Comparison of ENCODE assay signal across 14 cellular contexts in the genomic region with DNA sequence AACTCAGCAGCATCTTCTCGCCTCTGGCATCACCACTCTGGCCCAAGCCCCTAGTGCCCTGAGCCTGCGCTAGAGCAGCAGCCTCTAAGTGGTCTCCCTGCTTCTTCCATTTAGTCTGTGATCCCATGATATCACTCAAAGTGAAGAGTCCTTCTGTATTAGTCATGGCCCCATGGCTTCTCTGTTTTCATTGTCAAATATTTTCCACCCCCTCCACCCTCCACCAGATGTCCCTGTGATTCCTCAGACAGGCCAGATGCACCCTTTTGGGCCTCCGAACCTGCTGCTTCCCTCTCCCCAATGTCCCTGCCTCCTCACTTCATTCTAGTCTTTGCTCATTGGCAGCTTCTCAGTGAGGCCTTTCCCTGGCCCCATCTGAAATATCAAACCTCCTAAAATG.
DNase-seq lines count a peak whose midpoint lies in the region; ATAC-seq and TF ChIP-seq lines count a peak whose summit lies in the region.
"Had no signal": no experiment of that assay in that cellular context is flagged by ENCODE, and none has a peak within 500 bp of the region (broad histone marks: within the 10 kb centered on the region; RNA-seq: fewer than 3 reads in every experiment).

No MANE protein-coding gene starts in this region.

- H3K9me3 ChIP-seq in neural progenitor cell (ENCODE audit: low read depth): no peaks in the 10 kb centered on the region
- H3K9me3 ChIP-seq: body of pancreas, upper lobe of left lung had no signal

- ATAC-seq in HG03175 (IDR thresholded peaks at IDR 0.05; ENCODE audit: unreplicated experiment) (no peak), HG03280 (IDR thresholded peaks at IDR 0.05; ENCODE audit: unreplicated experiment) (no peak)
- ATAC-seq: body of pancreas had no signal

- H3K27ac ChIP-seq in neural progenitor cell: peak overlapping the region; percentile 68
- H3K27ac ChIP-seq: body of pancreas, upper lobe of left lung had no signal

- H3K79me2 ChIP-seq in neural progenitor cell (ENCODE audit: low read depth): no peaks in the 10 kb centered on the region

- no peaks in the 10 kb centered on the region for H3K36me3 ChIP-seq in neural progenitor cell
- H3K36me3 ChIP-seq: upper lobe of left lung had no signal

- H3K9me3 Mint-ChIP-seq in neural progenitor cell: no peaks in the 10 kb centered on the region
- peaks cover 4% of the 10 kb centered on the region for H3K9me3 Mint-ChIP-seq in activated T-helper 1 cell treated with anti-CD3 and anti-CD28 coated beads, Interleukin-12 subunit alpha, Interleukin-12 subunit beta, Interleukin-2, Interleukin-4 antibody, amounts not matched to agents 30 ng/mL and 10 ng/mL and 1 ng/mL, durations not matched to agents 14 hours and 24 hours and 36 hours
- H3K9me3 Mint-ChIP-seq: activated CD4-positive, alpha-beta T cell treated with anti-CD3 and anti-CD28 coated beads, Interleukin-2, amount 10 ng/mL, durations not matched to agents 24 days and 14 days had no signal

- intact Hi-C loops in activated T-helper 1 cell treated with anti-CD3 and anti-CD28 coated beads, Interleukin-12 subunit alpha, Interleukin-12 subunit beta, Interleukin-2, Interleukin-4 antibody, amounts not matched to agents 30 ng/mL and 10 ng/mL and 1 ng/mL, durations not matched to agents 14 hours and 24 hours and 36 hours (cut with micrococcal nuclease): no loop called here

- H3K4me3 Mint-ChIP-seq in neural progenitor cell: no peak overlapping the region
- no peak overlapping the region for H3K4me3 Mint-ChIP-seq in activated T-helper 1 cell treated with anti-CD3 and anti-CD28 coated beads, Interleukin-12 subunit alpha, Interleukin-12 subunit beta, Interleukin-2, Interleukin-4 antibody, amounts not matched to agents 30 ng/mL and 10 ng/mL and 1 ng/mL, durations not matched to agents 14 hours and 24 hours and 36 hours
- H3K4me3 Mint-ChIP-seq: activated CD4-positive, alpha-beta T cell treated with anti-CD3 and anti-CD28 coated beads, Interleukin-2, amount 10 ng/mL, durations not matched to agents 24 days and 14 days had no signal

- H4K20me1 ChIP-seq in neural progenitor cell (ENCODE audit: low read depth): no peaks in the 10 kb centered on the region

- H3K4me1 ChIP-seq in neural progenitor cell: peaks cover 27% of the 10 kb centered on the region
- H3K4me1 ChIP-seq: body of pancreas, upper lobe of left lung had no signal

- TF ChIP-seq CTCF in LNCaP clone FGC (IDR thresholded peaks at IDR 0.05; ENCODE audit: control insufficient read depth, extremely low read depth, insufficient read depth) (peak; percentile 28; the same call in 1 of the 2 replicates), neural progenitor cell (IDR thresholded peaks at IDR 0.05) (no peak)

- H3K27ac Mint-ChIP-seq in neural progenitor cell: no peak overlapping the region
- H3K27ac Mint-ChIP-seq in activated T-helper 1 cell treated with anti-CD3 and anti-CD28 coated beads, Interleukin-12 subunit alpha, Interleukin-12 subunit beta, Interleukin-2, Interleukin-4 antibody, amounts not matched to agents 30 ng/mL and 10 ng/mL and 1 ng/mL, durations not matched to agents 14 hours and 24 hours and 36 hours: no peak overlapping the region
- H3K27ac Mint-ChIP-seq: activated CD4-positive, alpha-beta T cell treated with anti-CD3 and anti-CD28 coated beads, Interleukin-2, amount 10 ng/mL, durations not matched to agents 24 days and 14 days had no signal

- H3K27me3 Mint-ChIP-seq in neural progenitor cell (ENCODE audit: insufficient read depth, low read depth): peaks cover 8% of the 10 kb centered on the region
- no peaks in the 10 kb centered on the region for H3K27me3 Mint-ChIP-seq in activated T-helper 1 cell treated with anti-CD3 and anti-CD28 coated beads, Interleukin-12 subunit alpha, Interleukin-12 subunit beta, Interleukin-2, Interleukin-4 antibody, amounts not matched to agents 30 ng/mL and 10 ng/mL and 1 ng/mL, durations not matched to agents 14 hours and 24 hours and 36 hours (ENCODE audit: insufficient read depth)
- H3K27me3 Mint-ChIP-seq: activated CD4-positive, alpha-beta T cell treated with anti-CD3 and anti-CD28 coated beads, Interleukin-2, amount 10 ng/mL, durations not matched to agents 24 days and 14 days had no signal

- no peaks in the 10 kb centered on the region for H3K36me3 Mint-ChIP-seq in neural progenitor cell
- H3K36me3 Mint-ChIP-seq in activated T-helper 1 cell treated with anti-CD3 and anti-CD28 coated beads, Interleukin-12 subunit alpha, Interleukin-12 subunit beta, Interleukin-2, Interleukin-4 antibody, amounts not matched to agents 30 ng/mL and 10 ng/mL and 1 ng/mL, durations not matched to agents 14 hours and 24 hours and 36 hours (ENCODE audit: low read depth): no peaks in the 10 kb centered on the region

- H3K9ac ChIP-seq in neural progenitor cell: no peak overlapping the region

- H3K4me1 Mint-ChIP-seq in neural progenitor cell: peaks cover 28% of the 10 kb centered on the region
- H3K4me1 Mint-ChIP-seq in activated T-helper 1 cell treated with anti-CD3 and anti-CD28 coated beads, Interleukin-12 subunit alpha, Interleukin-12 subunit beta, Interleukin-2, Interleukin-4 antibody, amounts not matched to agents 30 ng/mL and 10 ng/mL and 1 ng/mL, durations not matched to agents 14 hours and 24 hours and 36 hours (ENCODE audit: low read depth): no peaks in the 10 kb centered on the region
- H3K4me1 Mint-ChIP-seq: activated CD4-positive, alpha-beta T cell treated with anti-CD3 and anti-CD28 coated beads, Interleukin-2, amount 10 ng/mL, durations not matched to agents 24 days and 14 days had no signal

- no peak overlapping the region for H2AFZ ChIP-seq in neural progenitor cell (replicated peaks)

- DNase-seq in ELF-1 (ENCODE audit: low read depth, low spot score) (peak; percentile 26), LNCaP clone FGC (ENCODE audit: low read depth) (no peak), dedifferentiated amniotic fluid mesenchymal stem cell (ENCODE audit: extremely low spot score) (peak; percentile 50), neural progenitor cell (ENCODE audit: low spot score) (no peak)
- DNase-seq in activated CD8-positive, alpha-beta memory T cell treated with anti-CD3 and anti-CD28 coated beads, Interleukin-2, amount 50 U/mL, for 48 hours: no peak
- no peak for DNase-seq in activated T-helper 1 cell treated with anti-CD3 and anti-CD28 coated beads, Interleukin-12 subunit alpha, Interleukin-12 subunit beta, Interleukin-2, Interleukin-4 antibody, amounts not matched to agents 30 ng/mL and 10 ng/mL and 1 ng/mL, durations not matched to agents 14 hours and 24 hours and 36 hours (ENCODE audit: low spot score)
- DNase-seq: activated CD4-positive, alpha-beta T cell treated with anti-CD3 and anti-CD28 coated beads, Interleukin-2, amount 10 ng/mL, durations not matched to agents 24 days and 14 days; body of pancreas; midbrain; NCI-H1930; T-helper 1 cell; upper lobe of left lung had no signal

- H3F3A ChIP-seq in neural progenitor cell (ENCODE audit: low read depth): peaks cover 23% of the 10 kb centered on the region

- H3K4me3 ChIP-seq in LNCaP clone FGC (ENCODE audit: low read depth, low read length) (no peak overlapping the region), neural progenitor cell (no peak overlapping the region)
- H3K4me3 ChIP-seq: body of pancreas, upper lobe of left lung had no signal

- no peak overlapping the region for H3K4me2 ChIP-seq in neural progenitor cell

- H3K27me3 ChIP-seq in neural progenitor cell: no peaks in the 10 kb centered on the region
- H3K27me3 ChIP-seq: body of pancreas had no signal

Comparison
In these comparisons a context has a peak if more than half of its experiments do, and no peak if none do; other contexts are left out.
1. DNase-seq: peak in ELF-1 (single experiment) and dedifferentiated amniotic fluid mesenchymal stem cell (single experiment); none in LNCaP clone FGC (single experiment), neural progenitor cell (single experiment), activated CD8-positive, alpha-beta memory T cell treated with anti-CD3 and anti-CD28 coated beads, Interleukin-2, amount 50 U/mL, for 48 hours (single experiment) and activated T-helper 1 cell treated with anti-CD3 and anti-CD28 coated beads, Interleukin-12 subunit alpha, Interleukin-12 subunit beta, Interleukin-2, Interleukin-4 antibody, amounts not matched to agents 30 ng/mL and 10 ng/mL and 1 ng/mL, durations not matched to agents 14 hours and 24 hours and 36 hours (single experiment).